ENCODE assay signal across 29 cellular contexts in the genomic region with DNA sequence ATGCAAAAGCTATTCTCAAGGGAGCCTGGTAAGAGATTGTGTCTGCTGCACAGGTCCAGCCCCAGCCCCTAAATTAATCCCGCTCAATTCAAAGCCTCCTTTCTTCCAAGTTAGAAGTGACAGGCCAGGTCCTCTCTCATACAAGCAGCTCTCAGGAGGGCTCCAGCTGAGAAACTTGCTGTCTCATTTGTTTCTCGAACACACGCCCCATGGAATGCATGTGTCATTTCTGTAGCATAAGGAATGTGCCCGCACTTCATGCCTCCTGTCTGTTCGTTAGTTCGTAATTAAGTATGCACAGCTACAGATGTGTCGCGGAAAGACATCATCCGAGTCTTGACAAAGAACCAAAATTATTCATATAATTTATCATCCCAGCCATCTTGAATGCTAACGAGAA.
"Had no signal": no experiment of that assay in that cellular context is flagged by ENCODE, and none has a peak within 500 bp of the region (broad histone marks: within the 10 kb centered on the region; RNA-seq: fewer than 3 reads in every experiment).

No MANE protein-coding gene starts in this region.

- H3K9me3 ChIP-seq: psoas muscle, sigmoid colon, suprapubic skin, tibial artery had no signal

- H3K27ac Mint-ChIP-seq: activated B cell treated with CpG ODN at 0.5 μM for 24 hours; activated CD8-positive, alpha-beta T cell treated with anti-CD3 and anti-CD28 coated beads for 36 hours; activated naive CD8-positive, alpha-beta T cell; activated T-helper 17 cell treated with anti-CD3 and anti-CD28 coated beads, Interleukin-2, amount 50 U/mL, for 72 hours; mesothelial cell of epicardium; naive B cell; nephron progenitor cell; stimulated activated naive B cell treated with anti-CD40 and anti-IgM and Interleukin-4, amounts not matched to agents 10 μg/mL and 1 μg/mL and 100 μg/mL, for 72 hours; T-helper 2 cell treated with Interferon-gamma antibody and Interleukin-4, amounts not matched to agents 5 μg/mL and 100 μg/mL, for 36 hours had no signal

- ATAC-seq: activated CD8-positive, alpha-beta T cell treated with anti-CD3 and anti-CD28 coated beads for 36 hours; activated T-cell treated with anti-CD3 and anti-CD28 coated beads, Interleukin-2, amount 50 U/mL, for 4 hours; activated T-helper 17 cell treated with anti-CD3 and anti-CD28 coated beads, Interleukin-2, amount 50 U/mL, for 72 hours; esophagus mucosa; left cardiac atrium; psoas muscle; stimulated activated naive B cell treated with anti-CD40 and anti-IgM and Interleukin-4, amounts not matched to agents 10 μg/mL and 1 μg/mL and 100 μg/mL, for 72 hours had no signal

- H3K27me3 Mint-ChIP-seq: activated B cell treated with CpG ODN at 0.5 μM for 24 hours; activated naive CD8-positive, alpha-beta T cell; brain had no signal

- H3K27ac ChIP-seq: parathyroid adenoma, psoas muscle, sigmoid colon, suprapubic skin, tibial artery had no signal

- H3K79me2 ChIP-seq: parathyroid adenoma had no signal

- H3K9ac ChIP-seq: parathyroid adenoma had no signal

- H3K4me1 ChIP-seq: parathyroid adenoma, psoas muscle, sigmoid colon, tibial artery had no signal

- H3K36me3 Mint-ChIP-seq: activated naive CD8-positive, alpha-beta T cell; brain; mesothelial cell of epicardium; naive B cell; stimulated activated naive B cell treated with anti-CD40 and anti-IgM and Interleukin-4, amounts not matched to agents 10 μg/mL and 1 μg/mL and 100 μg/mL, for 72 hours had no signal

- H3K9me3 Mint-ChIP-seq: activated B cell treated with CpG ODN at 0.5 μM for 24 hours; activated CD8-positive, alpha-beta T cell treated with anti-CD3 and anti-CD28 coated beads for 36 hours; activated T-cell treated with anti-CD3 and anti-CD28 coated beads, Interleukin-2, amount 50 U/mL, for 4 hours; activated T-helper 17 cell treated with anti-CD3 and anti-CD28 coated beads, Interleukin-2, amount 50 U/mL, for 72 hours; brain; mesothelial cell of epicardium; nephron progenitor cell; stimulated activated naive B cell treated with anti-CD40 and anti-IgM and Interleukin-4, amounts not matched to agents 10 μg/mL and 1 μg/mL and 100 μg/mL, for 72 hours; T-helper 2 cell treated with Interferon-gamma antibody and Interleukin-4, amounts not matched to agents 5 μg/mL and 100 μg/mL, for 36 hours had no signal

- H3K27me3 ChIP-seq: tibial artery had no signal

- DNase-seq: activated B cell treated with CpG ODN at 0.5 μM for 24 hours; activated CD4-positive, alpha-beta T cell treated with anti-CD3 and anti-CD28 coated beads, Interleukin-2, amount 50 U/mL, for 1 hour; activated CD8-positive, alpha-beta T cell treated with anti-CD3 and anti-CD28 coated beads for 36 hours; activated naive CD4-positive, alpha-beta T cell treated with Interleukin-2 at 50 U/mL for 16 hours; activated T-cell treated with anti-CD3 and anti-CD28 coated beads, Interleukin-2, amount 50 U/mL, for 4 hours; aorta; caudate nucleus; cortex of kidney; foreskin melanocyte; left cardiac atrium; mammary epithelial cell; naive B cell; nephron progenitor cell; occipital lobe; psoas muscle; sigmoid colon; small intestine; stimulated activated CD4-positive, alpha-beta T cell treated with anti-CD3 and anti-CD28 coated beads, Interleukin-1b, Interleukin-23, amount 100 ng/mL, for 48 hours; stimulated activated naive B cell treated with anti-CD40 and anti-IgM and Interleukin-4, amounts not matched to agents 10 μg/mL and 1 μg/mL and 100 μg/mL, for 72 hours; T-helper 1 cell; tibial artery had no signal

- H3K4me3 Mint-ChIP-seq: activated B cell treated with CpG ODN at 0.5 μM for 24 hours; activated CD8-positive, alpha-beta T cell treated with anti-CD3 and anti-CD28 coated beads for 36 hours; activated naive CD8-positive, alpha-beta T cell; activated T-cell treated with anti-CD3 and anti-CD28 coated beads, Interleukin-2, amount 50 U/mL, for 4 hours; activated T-helper 17 cell treated with anti-CD3 and anti-CD28 coated beads, Interleukin-2, amount 50 U/mL, for 72 hours; brain; mesothelial cell of epicardium; naive B cell; nephron progenitor cell; stimulated activated naive B cell treated with anti-CD40 and anti-IgM and Interleukin-4, amounts not matched to agents 10 μg/mL and 1 μg/mL and 100 μg/mL, for 72 hours; T-helper 2 cell treated with Interferon-gamma antibody and Interleukin-4, amounts not matched to agents 5 μg/mL and 100 μg/mL, for 36 hours had no signal

- H2AFZ ChIP-seq: parathyroid adenoma had no signal

- H3K4me1 Mint-ChIP-seq: activated B cell treated with CpG ODN at 0.5 μM for 24 hours; activated T-helper 17 cell treated with anti-CD3 and anti-CD28 coated beads, Interleukin-2, amount 50 U/mL, for 72 hours; naive B cell; stimulated activated naive B cell treated with anti-CD40 and anti-IgM and Interleukin-4, amounts not matched to agents 10 μg/mL and 1 μg/mL and 100 μg/mL, for 72 hours had no signal

- H3K4me3 ChIP-seq: psoas muscle, sigmoid colon, suprapubic skin, tibial artery had no signal

- H3K36me3 ChIP-seq: sigmoid colon, suprapubic skin, tibial artery had no signal
